15 cellular contexts compared by ENCODE assay signal in genomic region chr1:113676524-113676923, GRCh38.
"Had no signal": no experiment of that assay in that cellular context is flagged by ENCODE, and none has a peak within 500 bp of the region (broad histone marks: within the 10 kb centered on the region; RNA-seq: fewer than 3 reads in every experiment).

No MANE protein-coding gene starts in this region.

- H3K9me3 ChIP-seq: SK-N-SH had no signal

- H3K4me2 ChIP-seq: SK-N-SH had no signal

- H3K9ac ChIP-seq: SK-N-SH had no signal

- H3K27ac ChIP-seq: HL-60, RWPE1 had no signal

- DNase-seq: Karpas-422, MM.1S, NCI-H1436, NCI-H187, NCI-H2029, NCI-H2081 treated with DMSO at 0.1 percent for 48 hours, NCI-H226, NCI-H524 treated with DMSO at 0.1 percent for 48 hours, NCI-H774, SW 1271 had no signal

- ATAC-seq: Panc1, PC-3 had no signal
